Comparison of ENCODE assay signal across 8 cellular contexts in the genomic region with DNA sequence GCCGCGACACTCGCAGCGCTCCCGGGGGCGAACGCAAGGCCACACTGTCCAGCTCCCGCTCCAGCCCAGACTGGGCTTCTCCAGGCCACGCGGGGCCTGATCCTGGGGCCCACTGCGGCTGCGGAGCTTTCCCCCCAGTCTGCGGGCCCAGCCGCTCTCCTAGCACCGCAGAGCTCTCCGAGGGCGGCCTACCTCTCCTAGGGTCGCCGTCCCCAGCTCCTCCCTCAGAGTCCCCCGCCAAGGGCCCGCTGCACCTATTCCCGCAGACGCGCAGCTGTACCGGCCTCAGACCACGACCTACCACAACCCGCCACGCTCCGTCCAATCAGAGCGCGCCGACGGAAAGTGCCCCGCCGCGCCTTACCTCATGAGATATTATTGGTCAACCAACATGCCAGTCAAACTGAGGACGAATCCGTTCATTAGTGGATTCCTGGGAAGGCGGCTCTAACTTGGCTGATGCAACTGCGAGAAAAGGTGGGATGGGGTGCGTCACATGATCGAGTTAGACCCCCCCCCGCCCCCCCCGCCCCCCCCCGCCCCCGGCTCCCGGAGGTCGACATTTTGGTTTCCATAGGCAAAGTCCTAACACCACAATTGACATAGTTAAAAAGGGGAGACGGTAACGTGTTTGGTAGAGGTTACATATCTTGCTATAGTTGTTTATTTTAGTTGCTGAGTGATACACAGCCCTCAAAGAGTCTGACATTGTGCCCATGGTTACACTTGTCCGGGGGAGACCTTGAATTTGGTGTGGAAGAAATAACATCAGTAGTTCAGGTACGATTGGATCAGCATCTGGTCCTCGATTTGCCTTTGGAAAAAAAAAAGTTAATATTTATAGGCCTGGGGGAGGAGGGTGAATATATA. TPM values are rescaled to one million over a fixed set of nuclear protein-coding genes. Genes with fewer than 3 reads are reported as not detected.
DNase-seq lines count a peak whose midpoint lies in the region; ATAC-seq and TF ChIP-seq lines count a peak whose summit lies in the region.

A gene (minus strand): TSS at position 278 of the 870 bp plus-strand sequence. CDS start 6,743 bp downstream, outside the sequence.

- peak within 1 kb of the TSS; percentile 99 for H3K27ac Mint-ChIP-seq in nephron progenitor cell
- peak within 1 kb of the TSS; percentile 100 for H3K27ac Mint-ChIP-seq in stimulated activated naive CD8-positive, alpha-beta T cell treated with anti-CD3 and anti-CD28 coated beads, Interleukin-15, amount 100 ng/mL, for 72 hours

- H3K9me3 Mint-ChIP-seq in nephron progenitor cell = peaks cover 4% of the 10 kb centered on the region
- H3K9me3 Mint-ChIP-seq in stimulated activated naive CD8-positive, alpha-beta T cell treated with anti-CD3 and anti-CD28 coated beads, Interleukin-15, amount 100 ng/mL, for 72 hours = no peaks in the 10 kb centered on the region

- DNase-seq in ELF-1 (ENCODE audit: low read depth, low spot score) (peak; percentile 100), H7 (peak; percentile 99), M059J (ENCODE audit: low read depth) (peak; percentile 100), SHP77 (lab: John Stamatoyannopoulos, UW) (peak; percentile 100), fibroblast of the aortic adventitia (ENCODE audit: low read depth) (peak; percentile 100), nephron progenitor cell (peak; percentile 95)
- peak; percentile 97 for DNase-seq in activated effector memory CD4-positive, alpha-beta T cell treated with anti-CD3 and anti-CD28 coated beads, Interleukin-2, amount 50 U/mL, for 16 hours
- DNase-seq in stimulated activated naive CD8-positive, alpha-beta T cell treated with anti-CD3 and anti-CD28 coated beads, Interleukin-15, amount 100 ng/mL, for 72 hours = peak; percentile 98 to 99

- H3K4me1 Mint-ChIP-seq in nephron progenitor cell = peaks cover 16% of the 10 kb centered on the region
- peaks cover 55% of the 10 kb centered on the region for H3K4me1 Mint-ChIP-seq in stimulated activated naive CD8-positive, alpha-beta T cell treated with anti-CD3 and anti-CD28 coated beads, Interleukin-15, amount 100 ng/mL, for 72 hours

- H3K4me3 Mint-ChIP-seq in nephron progenitor cell = peak within 1 kb of the TSS; percentile 96
- peak within 1 kb of the TSS; percentile 98 to 99 for H3K4me3 Mint-ChIP-seq in stimulated activated naive CD8-positive, alpha-beta T cell treated with anti-CD3 and anti-CD28 coated beads, Interleukin-15, amount 100 ng/mL, for 72 hours

- H3K27me3 Mint-ChIP-seq in nephron progenitor cell (ENCODE audit: low read depth, poor library complexity) = peaks cover 5% of the 10 kb centered on the region
- H3K27me3 Mint-ChIP-seq in stimulated activated naive CD8-positive, alpha-beta T cell treated with anti-CD3 and anti-CD28 coated beads, Interleukin-15, amount 100 ng/mL, for 72 hours = no peaks in the 10 kb centered on the region

- TF ChIP-seq CTCF in fibroblast of the aortic adventitia (IDR thresholded peaks at IDR 0.05; ENCODE audit: insufficient read depth, low read length) = no peak
- no peak for TF ChIP-seq CTCF in nephron progenitor cell (IDR thresholded peaks at IDR 0.05)

- peak within 1 kb of the TSS; percentile 100 for H3K4me3 ChIP-seq in H7 (ENCODE audit: insufficient read depth, low read depth, low read length)
- H3K4me3 ChIP-seq in fibroblast of the aortic adventitia (ENCODE audit: low read depth, low read length) = peak within 1 kb of the TSS; percentile 87

- H3K36me3 Mint-ChIP-seq in nephron progenitor cell (ENCODE audit: low read depth) = peaks cover 16% of the 10 kb centered on the region

- peaks cover 7% of the 10 kb centered on the region for H3K36me3 ChIP-seq in H7 (replicated peaks; ENCODE audit: control insufficient read depth, insufficient read depth, low read length)

- no peaks in the 10 kb centered on the region for H3K27me3 ChIP-seq in H7 (ENCODE audit: control insufficient read depth, insufficient read depth, low read length)

- ATAC-seq in stimulated activated naive CD8-positive, alpha-beta T cell treated with anti-CD3 and anti-CD28 coated beads, Interleukin-15, amount 100 ng/mL, for 72 hours = peak; percentile 99

RNA-seq across cellular contexts. Expression of the gene that starts here (rescaled TPM):
- 149 and 178 TPM in 2 replicates for total RNA-seq in H7 (2014; rRNA removed; shearing (Covaris generic))
- total RNA-seq in M059J (2014; rRNA removed; shearing (Covaris generic)) = 38.9 and 68.8 TPM in 2 replicates
- 160 and 167 TPM in 2 replicates for total RNA-seq in fibroblast of the aortic adventitia (ENCODE audit: low replicate concordance)

Comparison
In these comparisons a context has a peak if more than half of its experiments do, and no peak if none do; other contexts are left out.
1. Peak in every context shown above with its lines: DNase-seq, ATAC-seq and H3K4me3 ChIP-seq.